In genomic region chr6:164097557-164098398, GRCh38 we compare ENCODE assay signal across 1 cellular context.
TF ChIP-seq lines count a peak whose summit lies in the region.

No MANE protein-coding gene starts in this region.

TF ChIP-seq in GM23338, 12 proteins besides CTCF, POLR2A, EP300 and RAD21 (continued from another document):
- TF ChIP-seq ZNF462 (CRISPR knock-in tag; IDR thresholded peaks at IDR 0.05), result no peak
- no peak for TF ChIP-seq CREB1 (CRISPR knock-in tag; IDR thresholded peaks at IDR 0.05; ENCODE audit: low read depth)
- TF ChIP-seq EZH2phosphoT487 (IDR thresholded peaks at IDR 0.05; ENCODE audit: unreplicated experiment), result no peak
